In the genomic region with DNA sequence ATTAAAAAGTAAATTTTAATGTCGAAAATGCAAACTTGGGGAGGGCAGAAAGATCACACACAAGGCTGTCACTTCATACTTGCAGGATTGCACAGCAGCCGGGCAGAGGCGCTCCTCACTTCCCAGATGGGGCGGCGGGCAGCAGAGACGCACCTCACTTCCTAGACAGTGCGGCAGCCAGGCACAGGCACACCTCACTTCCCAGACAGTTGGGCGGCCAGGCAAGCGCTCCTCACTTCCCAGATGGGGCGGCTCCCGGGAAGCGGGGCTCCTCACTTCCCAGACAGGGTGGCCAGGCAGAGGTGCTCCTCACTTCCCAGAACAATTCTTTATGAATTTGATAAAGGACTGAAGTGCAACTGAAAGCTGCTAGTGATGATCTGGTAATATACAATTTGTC, we compare ENCODE assay signal across 23 cellular contexts. TPM values are rescaled to one million over a fixed set of nuclear protein-coding genes. Genes with fewer than 3 reads are reported as not detected.
DNase-seq lines count a peak whose midpoint lies in the region; ATAC-seq and TF ChIP-seq lines count a peak whose summit lies in the region.
"Had no signal": no experiment of that assay in that cellular context is flagged by ENCODE, and none has a peak within 500 bp of the region (broad histone marks: within the 10 kb centered on the region; RNA-seq: fewer than 3 reads in every experiment).

No MANE protein-coding gene starts in this region.

- TF ChIP-seq CTCF in GM23338 (conservative IDR thresholded peaks at IDR 0.05; ENCODE audit: low read depth in 2 of 2), result peak; percentile 8 to 33; a peak in 2 of 4 replicates
- no peak for TF ChIP-seq CTCF in neural progenitor cell (IDR thresholded peaks at IDR 0.05)
- no peak for TF ChIP-seq CTCF in GM10266 (IDR thresholded peaks at IDR 0.05; ENCODE audit: control insufficient read depth, insufficient read depth, low read depth, missing control alignments)

- no peaks in the 10 kb centered on the region for H3K9me2 ChIP-seq in GM23338 (ENCODE audit: insufficient read depth)

- no peaks in the 10 kb centered on the region for H3K79me2 ChIP-seq in GM23338 (replicated peaks; ENCODE audit: insufficient read depth)
- no peaks in the 10 kb centered on the region for H3K79me2 ChIP-seq in neural progenitor cell (ENCODE audit: low read depth)

- H3K27me3 ChIP-seq in GM23338 (ENCODE audit: insufficient read depth) (no peaks in the 10 kb centered on the region), neural progenitor cell (no peaks in the 10 kb centered on the region)
- H3K27me3 ChIP-seq: BLaER1 treated with 17β-estradiol and CSF1 and Interleukin-3, amounts not matched to agents 10 nM and 100 nM; SJSA1 had no signal

- H3F3A ChIP-seq in GM23338 (replicated peaks; ENCODE audit: low read depth), result no peaks in the 10 kb centered on the region
- peaks cover 34% of the 10 kb centered on the region for H3F3A ChIP-seq in neural progenitor cell (ENCODE audit: low read depth)

- peak; percentile 12; the same call in 2 of the 3 replicates for ATAC-seq in GM23338
- ATAC-seq in GM18858 (IDR thresholded peaks at IDR 0.05; ENCODE audit: unreplicated experiment), result no peak
- ATAC-seq: CD8-positive, alpha-beta T cell; GM12878; PC-3 had no signal

- H3K27me3 Mint-ChIP-seq in GM23338 (ENCODE audit: insufficient read depth, low read depth, poor library complexity) (peaks cover 1% of the 10 kb centered on the region), neural progenitor cell (ENCODE audit: insufficient read depth, low read depth) (peaks cover 7% of the 10 kb centered on the region)

- H3K9me3 Mint-ChIP-seq in GM23338 (no peaks in the 10 kb centered on the region), neural progenitor cell (no peaks in the 10 kb centered on the region)
- H3K9me3 Mint-ChIP-seq: CD8-positive, alpha-beta T cell had no signal

- H3K36me3 ChIP-seq in GM23338 (ENCODE audit: insufficient read depth) (no peaks in the 10 kb centered on the region), neural progenitor cell (no peaks in the 10 kb centered on the region)

- H3K27ac Mint-ChIP-seq in GM23338 (no peak overlapping the region), neural progenitor cell (peak overlapping the region; percentile 53)
- H3K27ac Mint-ChIP-seq: CD8-positive, alpha-beta T cell had no signal

- H3K4me3 Mint-ChIP-seq in GM23338 (no peak overlapping the region), neural progenitor cell (no peak overlapping the region)
- H3K4me3 Mint-ChIP-seq: CD8-positive, alpha-beta T cell had no signal

- in situ Hi-C loops in SK-MEL-5 (cut with HindIII; ENCODE audit: low pct_unique_long_range_greater_than_20kb, low sequenced_read_pairs), result no loop called here

- peaks cover 47% of the 10 kb centered on the region for H3K4me1 ChIP-seq in GM23338 (ENCODE audit: insufficient read depth)
- peaks cover 44% of the 10 kb centered on the region for H3K4me1 ChIP-seq in neural progenitor cell
- H3K4me1 ChIP-seq: SJSA1 had no signal

- H3K4me1 Mint-ChIP-seq in GM23338 (peaks cover 65% of the 10 kb centered on the region), neural progenitor cell (peaks cover 48% of the 10 kb centered on the region)

- no peak for DNase-seq in GM23338 (ENCODE audit: low spot score)
- DNase-seq in SK-MEL-5 (ENCODE audit: low read depth, low spot score), result peak; percentile 21
- DNase-seq in neural progenitor cell (ENCODE audit: low spot score), result no peak
- DNase-seq in stimulated activated naive CD4-positive, alpha-beta T cell (lab: John Stamatoyannopoulos, UW), result no peak
- DNase-seq in GM10266 (ENCODE audit: extremely low spot score), result no peak
- no peak for DNase-seq in NCI-H1092 treated with DMSO at 0.1 percent for 48 hours (lab: John Stamatoyannopoulos, UW)
- DNase-seq: Calu3; CD8-positive, alpha-beta T cell; GF-D8; MV-4-11; NCI-H1417; NCI-H187; NCI-H2107; NCI-H510A; PC-3 had no signal

- H3K9ac ChIP-seq in neural progenitor cell, result no peak overlapping the region
- H3K9ac ChIP-seq: BLaER1 treated with 17β-estradiol and CSF1 and Interleukin-3, amounts not matched to agents 10 nM and 100 nM; KMS-11 had no signal

- H3K27ac ChIP-seq in GM23338 (ENCODE audit: low read depth) (peak overlapping the region; percentile 28), cingulate gyrus (ENCODE audit: low read depth, low read length) (peak overlapping the region; percentile 57), neural progenitor cell (peak overlapping the region; percentile 82)
- H3K27ac ChIP-seq: BLaER1 treated with 17β-estradiol and CSF1 and Interleukin-3, amounts not matched to agents 10 nM and 100 nM; KMS-11; SJSA1 had no signal

- no peaks in the 10 kb centered on the region for H4K20me1 ChIP-seq in GM23338 (replicated peaks; ENCODE audit: insufficient read depth)
- peaks cover 4% of the 10 kb centered on the region for H4K20me1 ChIP-seq in neural progenitor cell (ENCODE audit: low read depth)
- H4K20me1 ChIP-seq: BLaER1 treated with 17β-estradiol and CSF1 and Interleukin-3, amounts not matched to agents 10 nM and 100 nM had no signal

- H3K4me3 ChIP-seq in GM23338 (no peak overlapping the region), neural progenitor cell (no peak overlapping the region)
- H3K4me3 ChIP-seq: BLaER1 treated with 17β-estradiol and CSF1 and Interleukin-3, amounts not matched to agents 10 nM and 100 nM; GM12878; SJSA1 had no signal

- peak overlapping the region; percentile 57; the same call in 1 of the 2 replicates for H3K4me2 ChIP-seq in GM23338
- H3K4me2 ChIP-seq in neural progenitor cell, result peak overlapping the region; percentile 70
- H3K4me2 ChIP-seq: BLaER1 treated with 17β-estradiol and CSF1 and Interleukin-3, amounts not matched to agents 10 nM and 100 nM; KMS-11 had no signal

- H2AFZ ChIP-seq in GM23338 (no peak overlapping the region), neural progenitor cell (replicated peaks) (no peak overlapping the region)

- no peaks in the 10 kb centered on the region for H3K9me3 ChIP-seq in neural progenitor cell (ENCODE audit: low read depth)
- H3K9me3 ChIP-seq: BLaER1 treated with 17β-estradiol and CSF1 and Interleukin-3, amounts not matched to agents 10 nM and 100 nM; SJSA1 had no signal

- H3K36me3 Mint-ChIP-seq in GM23338 (ENCODE audit: low read depth) (no peaks in the 10 kb centered on the region), neural progenitor cell (peaks cover 6% of the 10 kb centered on the region)

TF ChIP-seq in GM23338, 12 proteins besides CTCF, POLR2A, EP300 and RAD21:
- no peak for TF ChIP-seq CREB1 (CRISPR knock-in tag; IDR thresholded peaks at IDR 0.05; ENCODE audit: low read depth)
- TF ChIP-seq, protein P1, sequence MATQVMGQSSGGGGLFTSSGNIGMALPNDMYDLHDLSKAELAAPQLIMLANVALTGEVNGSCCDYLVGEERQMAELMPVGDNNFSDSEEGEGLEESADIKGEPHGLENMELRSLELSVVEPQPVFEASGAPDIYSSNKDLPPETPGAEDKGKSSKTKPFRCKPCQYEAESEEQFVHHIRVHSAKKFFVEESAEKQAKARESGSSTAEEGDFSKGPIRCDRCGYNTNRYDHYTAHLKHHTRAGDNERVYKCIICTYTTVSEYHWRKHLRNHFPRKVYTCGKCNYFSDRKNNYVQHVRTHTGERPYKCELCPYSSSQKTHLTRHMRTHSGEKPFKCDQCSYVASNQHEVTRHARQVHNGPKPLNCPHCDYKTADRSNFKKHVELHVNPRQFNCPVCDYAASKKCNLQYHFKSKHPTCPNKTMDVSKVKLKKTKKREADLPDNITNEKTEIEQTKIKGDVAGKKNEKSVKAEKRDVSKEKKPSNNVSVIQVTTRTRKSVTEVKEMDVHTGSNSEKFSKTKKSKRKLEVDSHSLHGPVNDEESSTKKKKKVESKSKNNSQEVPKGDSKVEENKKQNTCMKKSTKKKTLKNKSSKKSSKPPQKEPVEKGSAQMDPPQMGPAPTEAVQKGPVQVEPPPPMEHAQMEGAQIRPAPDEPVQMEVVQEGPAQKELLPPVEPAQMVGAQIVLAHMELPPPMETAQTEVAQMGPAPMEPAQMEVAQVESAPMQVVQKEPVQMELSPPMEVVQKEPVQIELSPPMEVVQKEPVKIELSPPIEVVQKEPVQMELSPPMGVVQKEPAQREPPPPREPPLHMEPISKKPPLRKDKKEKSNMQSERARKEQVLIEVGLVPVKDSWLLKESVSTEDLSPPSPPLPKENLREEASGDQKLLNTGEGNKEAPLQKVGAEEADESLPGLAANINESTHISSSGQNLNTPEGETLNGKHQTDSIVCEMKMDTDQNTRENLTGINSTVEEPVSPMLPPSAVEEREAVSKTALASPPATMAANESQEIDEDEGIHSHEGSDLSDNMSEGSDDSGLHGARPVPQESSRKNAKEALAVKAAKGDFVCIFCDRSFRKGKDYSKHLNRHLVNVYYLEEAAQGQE (IDR thresholded peaks at IDR 0.05; ENCODE audit: unreplicated experiment), result no peak
- no peak for TF ChIP-seq EZH2phosphoT487 (IDR thresholded peaks at IDR 0.05; ENCODE audit: unreplicated experiment)
- TF ChIP-seq, protein P2, sequence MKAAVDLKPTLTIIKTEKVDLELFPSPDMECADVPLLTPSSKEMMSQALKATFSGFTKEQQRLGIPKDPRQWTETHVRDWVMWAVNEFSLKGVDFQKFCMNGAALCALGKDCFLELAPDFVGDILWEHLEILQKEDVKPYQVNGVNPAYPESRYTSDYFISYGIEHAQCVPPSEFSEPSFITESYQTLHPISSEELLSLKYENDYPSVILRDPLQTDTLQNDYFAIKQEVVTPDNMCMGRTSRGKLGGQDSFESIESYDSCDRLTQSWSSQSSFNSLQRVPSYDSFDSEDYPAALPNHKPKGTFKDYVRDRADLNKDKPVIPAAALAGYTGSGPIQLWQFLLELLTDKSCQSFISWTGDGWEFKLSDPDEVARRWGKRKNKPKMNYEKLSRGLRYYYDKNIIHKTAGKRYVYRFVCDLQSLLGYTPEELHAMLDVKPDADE (IDR thresholded peaks at IDR 0.05), result no peak
TF ChIP-seq in GM23338: peak in this region for 0.

RNA-seq across cellular contexts. Expression of a gene that starts 21.2 kb away (rescaled TPM):
- not detected in 2 replicates for total RNA-seq in GM23338 (2014; rRNA removed; shearing (Covaris generic))
- polyA plus RNA-seq in GM23338 (2016; fragmentation: Nextera tagmentation; extraction: Ambion mirVana), result not detected in 2 replicates
- total RNA-seq in SK-MEL-5 (2014; rRNA removed; shearing (Covaris generic)), result 33.8 and 37.2 TPM in 2 replicates
- polyA plus RNA-seq in SK-MEL-5 (2015; cell fraction: cytosol; rRNA removed), result 22.6 and 22.8 TPM in 2 replicates
- polyA plus RNA-seq in SK-MEL-5 (2015; cell fraction: nucleus; rRNA removed), result 196 and 231 TPM in 2 replicates
- 1.3 and 2.6 TPM in 2 replicates for total RNA-seq in neural progenitor cell (ENCODE audit: low replicate concordance)
- total RNA-seq: A673; Calu3; CD8-positive, alpha-beta T cell; H1; PC-3; SJSA1 had no signal
- polyA plus RNA-seq: GM12878 had no signal

RNA-seq across cellular contexts. Expression of a gene that starts 43.6 kb away (rescaled TPM):
- total RNA-seq in GM23338 (2014; rRNA removed; shearing (Covaris generic)), result 52.4 and 66.8 TPM in 2 replicates
- 57.6 and 63.6 TPM in 2 replicates for polyA plus RNA-seq in GM23338 (2016; fragmentation: Nextera tagmentation; extraction: Ambion mirVana)
- total RNA-seq in SK-MEL-5 (2014; rRNA removed; shearing (Covaris generic)), result 57.6 and 64.5 TPM in 2 replicates
- 38.1 and 51.9 TPM in 2 replicates for polyA plus RNA-seq in SK-MEL-5 (2015; cell fraction: cytosol; rRNA removed)
- polyA plus RNA-seq in SK-MEL-5 (2015; cell fraction: nucleus; rRNA removed), result 330 and 356 TPM in 2 replicates
- 125 and 133 TPM in 2 replicates for total RNA-seq in neural progenitor cell (ENCODE audit: low replicate concordance)

Comparison
In these comparisons a context has a peak if more than half of its experiments do, and no peak if none do; other contexts are left out.
1. H3K27ac ChIP-seq: peak in every context shown above with its lines; median percentile 82 in neural progenitor cell; 57 in cingulate gyrus; 28 in GM23338.
2. CTCF ChIP-seq: peak in GM23338 (2 of 2); none in neural progenitor cell (single experiment) and GM10266 (single experiment).